ENCODE assay signal across 2 cellular contexts in genomic region chr6:46781478-46782378, GRCh38.
TF ChIP-seq lines count a peak whose summit lies in the region.

No MANE protein-coding gene starts in this region.

TF ChIP-seq in HCT116, 20 proteins besides CTCF, POLR2A, EP300 and RAD21:
- TF ChIP-seq TCF7L2 (IDR thresholded peaks at IDR 0.05; ENCODE audit: borderline replicate concordance, extremely low read depth, insufficient read depth, insufficient read length) (no peak), ELF1 (IDR thresholded peaks at IDR 0.05; ENCODE audit: borderline replicate concordance, low read depth) (no peak), REST (IDR thresholded peaks at IDR 0.05; ENCODE audit: low read depth) (no peak), JUND (IDR thresholded peaks at IDR 0.05) (no peak)

TF ChIP-seq in GM12878, 131 proteins besides CTCF, POLR2A, EP300 and RAD21:
- TF ChIP-seq SMC3 (IDR thresholded peaks at IDR 0.05; ENCODE audit: borderline replicate concordance, low read length) (peak; percentile 62; the same call in 1 of the 2 replicates), STAT3 (IDR thresholded peaks at IDR 0.05; ENCODE audit: low read depth, low read length) (no peak), PAX5 (IDR thresholded peaks at IDR 0.05; ENCODE audit: borderline replicate concordance, low read depth, low read length) (no peak)
